ENCODE assay signal across 18 cellular contexts in genomic region chr18:79100944-79101343, GRCh38. TPM values are rescaled to one million over a fixed set of nuclear protein-coding genes. Genes with fewer than 3 reads are reported as not detected.
DNase-seq lines count a peak whose midpoint lies in the region; ATAC-seq, FAIRE-seq and TF ChIP-seq lines count a peak whose summit lies in the region.
"Had no signal": no experiment of that assay in that cellular context is flagged by ENCODE, and none has a peak within 500 bp of the region (broad histone marks: within the 10 kb centered on the region; RNA-seq: fewer than 3 reads in every experiment).

No MANE protein-coding gene starts in this region.

- TF ChIP-seq RAD21 in HepG2 (CRISPR knock-in tag; IDR thresholded peaks at IDR 0.05): no peak

- ATAC-seq in right lobe of liver (peak in 3 of 4 donors; percentile 43 to 84 (median 77)), HepG2 (no peak), left lobe of liver (peak; percentile 69), HG03108 (IDR thresholded peaks at IDR 0.05; ENCODE audit: unreplicated experiment) (no peak)

- no peaks in the 10 kb centered on the region for H4K20me1 ChIP-seq in HepG2 (ENCODE audit: insufficient read depth, low read length)

- no peaks in the 10 kb centered on the region for H3K27me3 Mint-ChIP-seq in progenitor cell of endocrine pancreas
- H3K27me3 Mint-ChIP-seq: CD4-positive, alpha-beta memory T cell had no signal

- no peak overlapping the region for H2AFZ ChIP-seq in HepG2 (ENCODE audit: low read length)

- peaks cover 24% of the 10 kb centered on the region for H3K36me3 Mint-ChIP-seq in progenitor cell of endocrine pancreas (ENCODE audit: insufficient read depth)

- no peak overlapping the region for H3K9ac ChIP-seq in HepG2 (ENCODE audit: insufficient read depth, low read depth, low read length)

- no peak for TF ChIP-seq CTCF in right lobe of liver (IDR thresholded peaks at IDR 0.05)
- TF ChIP-seq CTCF in HepG2 (CRISPR knock-in tag; IDR thresholded peaks at IDR 0.05): no peak
- no peak for TF ChIP-seq CTCF in VCaP (conservative IDR thresholded peaks at IDR 0.05)
- no peak for TF ChIP-seq CTCF in progenitor cell of endocrine pancreas (IDR thresholded peaks at IDR 0.05; ENCODE audit: unreplicated experiment)

- POLR2A ChIA-PET in HepG2 (lab: Yijun Ruan, JAX): no interaction called here

- 49% methylated on average over 2 of the region's 2 CpGs for WGBS in right lobe of liver (ENCODE audit: insufficient coverage, low coverage, low lambda C conversion rate, missing lambda C conversion rate)
- WGBS in HepG2 (ENCODE audit: low lambda C conversion rate): 98% methylated on average over 2 of the region's 2 CpGs

- H3K9me3 Mint-ChIP-seq in progenitor cell of endocrine pancreas (ENCODE audit: low read depth): peaks cover 8% of the 10 kb centered on the region

- TF ChIP-seq EP300 in HepG2 (IDR thresholded peaks at IDR 0.05; ENCODE audit: low read depth in 2 of 2, low read length in 2 of 2): no peak
- no peak for TF ChIP-seq EP300 in HepG2 (CRISPR knock-in tag; IDR thresholded peaks at IDR 0.05; ENCODE audit: borderline replicate concordance)

- no peak for TF ChIP-seq POLR2A in right lobe of liver (IDR thresholded peaks at IDR 0.05)
- no peak for TF ChIP-seq POLR2A in HepG2 (IDR thresholded peaks at IDR 0.05; ENCODE audit: insufficient read depth in 1 of 2, low read depth in 2 of 2, low read length in 2 of 2)

- DNase-seq in right lobe of liver (no peak), HepG2 (ENCODE audit: low spot score) (no peak), left lobe of liver (ENCODE audit: low spot score) (no peak), T-helper 2 cell (no peak), progenitor cell of endocrine pancreas (ENCODE audit: low spot score, unreplicated experiment) (no peak)
- DNase-seq: C1 segment of cervical spinal cord; Calu3; CD4-positive, alpha-beta memory T cell; COR-L47; DMS153; DND-41; GOT3; H7; HCEC 1CT had no signal

- H3K4me1 ChIP-seq in right lobe of liver (peaks cover 0 to 3% (median 1%) of the 10 kb centered on the region in 4 donors), HepG2 (ENCODE audit: insufficient read depth, low read length) (peaks cover 10% of the 10 kb centered on the region)

- H3K36me3 ChIP-seq in right lobe of liver (no peaks in the 10 kb centered on the region), HepG2 (replicated peaks in 1 of 2; ENCODE audit: control insufficient read depth in 1 of 2, insufficient read depth in 2 of 2, low read length in 2 of 2) (peaks cover 0 to 5% of the 10 kb centered on the region in 2 experiments; a peak in 1 of 5 replicates)

- no peak overlapping the region for H3K4me3 Mint-ChIP-seq in progenitor cell of endocrine pancreas (ENCODE audit: low read depth)
- H3K4me3 Mint-ChIP-seq: CD4-positive, alpha-beta memory T cell had no signal

- H3K4me3 ChIP-seq in right lobe of liver: no peak overlapping the region
- no peak overlapping the region for H3K4me3 ChIP-seq in HepG2 (replicated peaks in 1 of 3; ENCODE audit: insufficient read depth in 1 of 3, low read depth in 2 of 3, low read length in 3 of 3)

- H3K79me2 ChIP-seq in HepG2 (ENCODE audit: insufficient read depth, low read length): peaks cover 16% of the 10 kb centered on the region

- no peak overlapping the region for H3K4me2 ChIP-seq in HepG2 (ENCODE audit: low read depth, low read length)

- peaks cover 9% of the 10 kb centered on the region for H3K4me1 Mint-ChIP-seq in progenitor cell of endocrine pancreas (ENCODE audit: low read depth)

- no peak for FAIRE-seq in HepG2 (lab: Jason Lieb, UNC)
- FAIRE-seq: G401.6, GM12892 had no signal

- intact Hi-C loops in right lobe of liver (cut with DNase I) (no loop called here), HepG2 (cut with micrococcal nuclease; ENCODE audit: unreplicated experiment) (no loop called here)

- H3K27ac ChIP-seq in right lobe of liver: no peak overlapping the region
- no peak overlapping the region for H3K27ac ChIP-seq in HepG2 (ENCODE audit: extremely low read length, insufficient read depth, low read length)
- 0 out of 2 replicates have a peak overlapping the region, but pooled peaks have one; percentile 23 for H3K27ac ChIP-seq in VCaP

- H3K27me3 ChIP-seq in right lobe of liver (no peaks in the 10 kb centered on the region), HepG2 (ENCODE audit: control insufficient read depth in 1 of 2, insufficient read depth in 2 of 2, low read length in 2 of 2) (no peaks in the 10 kb centered on the region)

- CTCF ChIA-PET in HepG2 (lab: Yijun Ruan, JAX; ENCODE audit: low intra/inter-chr PET ratio, low total read pairs): no interaction called here

- H3K27ac Mint-ChIP-seq in progenitor cell of endocrine pancreas: no peak overlapping the region
- H3K27ac Mint-ChIP-seq: CD4-positive, alpha-beta memory T cell had no signal

- no TSS peak for BruUV-seq in HepG2 (replicated peaks; lab: Mats Ljungman, UMichigan)

- no peaks in the 10 kb centered on the region for H3K9me3 ChIP-seq in right lobe of liver
- H3K9me3 ChIP-seq in HepG2 (ENCODE audit: low read length): no peaks in the 10 kb centered on the region

- in situ Hi-C loops in HepG2 (cut with HindIII; ENCODE audit: extremely low pct_ligation_motif_present, low pct_unique_long_range_greater_than_20kb): no loop called here

TF ChIP-seq in HepG2, 621 proteins besides CTCF, POLR2A, EP300 and RAD21 (continues in another document):
- TF ChIP-seq ZNF180 (CRISPR knock-in tag; IDR thresholded peaks at IDR 0.05; ENCODE audit: borderline replicate concordance, low read depth) (no peak), HOXA5 (CRISPR knock-in tag; IDR thresholded peaks at IDR 0.05) (no peak), LCORL (IDR thresholded peaks at IDR 0.05) (no peak), LCORL (CRISPR knock-in tag; IDR thresholded peaks at IDR 0.05) (no peak), BCL3 (CRISPR knock-in tag; IDR thresholded peaks at IDR 0.05) (no peak), ELK4 (CRISPR knock-in tag; IDR thresholded peaks at IDR 0.05; ENCODE audit: borderline replicate concordance) (no peak), ZFP37 (CRISPR knock-in tag; IDR thresholded peaks at IDR 0.05; ENCODE audit: borderline replicate concordance) (no peak), RFXANK (CRISPR knock-in tag; IDR thresholded peaks at IDR 0.05) (no peak), ZNF263 (CRISPR knock-in tag; IDR thresholded peaks at IDR 0.05) (no peak), ZBTB21 (CRISPR knock-in tag; IDR thresholded peaks at IDR 0.05) (no peak), MIER2 (CRISPR knock-in tag; IDR thresholded peaks at IDR 0.05) (no peak)

RNA-seq across cellular contexts. Expression of gene ATP9B, which starts 31.8 kb away (rescaled TPM):
- total RNA-seq in right lobe of liver (10 to 100 TPM; 13.6 to 25.7 (median 14.5) TPM), HepG2 (2016; rRNA removed; fragmentation: Illumina TruSeq; extraction: Trizol) (4.3 and 10.8 TPM in 2 replicates), left lobe of liver (11.1 TPM), progenitor cell of endocrine pancreas (45.3 and 49.9 TPM in 2 replicates)
- total RNA-seq in HepG2 (2016; cell fraction: cytosol; rRNA removed; fragmentation: Illumina TruSeq; extraction: Trizol; ENCODE audit: low read depth): 19.2 and 23.0 TPM in 2 replicates
- 4.0 and 10.9 TPM in 2 replicates for total RNA-seq in HepG2 (2016; cell fraction: insoluble cytoplasmic fraction; rRNA removed; fragmentation: Illumina TruSeq; extraction: Trizol)
- total RNA-seq in HepG2 (2016; cell fraction: membrane; rRNA removed; fragmentation: Illumina TruSeq; extraction: Trizol): 7.6 and 9.0 TPM in 2 replicates
- 31.4 and 36.1 TPM in 2 replicates for total RNA-seq in HepG2 (2016; cell fraction: nucleus; rRNA removed; fragmentation: Illumina TruSeq; extraction: Trizol)
- polyA plus RNA-seq in HepG2 (2011; rRNA removed): 10.7 and 11.3 TPM in 2 replicates
- 8.3 and 9.2 TPM in 2 replicates for polyA plus RNA-seq in HepG2 (2011; cell fraction: cytosol; rRNA removed)
- polyA plus RNA-seq in HepG2 (2011; cell fraction: nucleus; rRNA removed): 28.3 and 29.0 TPM in 2 replicates
- 6.2 and 6.9 TPM in 2 replicates for polyA plus RNA-seq in HepG2 (2012)
- 1.4 and 2.1 TPM in 2 replicates for polyA plus RNA-seq in HepG2 (2016; cell fraction: cytosol; fragmentation: Illumina TruSeq; extraction: Trizol; ENCODE audit: low read depth)
- polyA plus RNA-seq in HepG2 (2016; cell fraction: insoluble cytoplasmic fraction; fragmentation: Illumina TruSeq; extraction: Trizol; ENCODE audit: low read depth): 3.1 and 4.5 TPM in 2 replicates
- 2.1 and 3.2 TPM in 2 replicates for polyA plus RNA-seq in HepG2 (2016; cell fraction: membrane; fragmentation: Illumina TruSeq; extraction: Trizol; ENCODE audit: low read depth)
- polyA plus RNA-seq in HepG2 (2016; cell fraction: nucleus; fragmentation: Illumina TruSeq; extraction: Trizol; ENCODE audit: insufficient read depth, low read depth): 18.6 and 20.3 TPM in 2 replicates
- polyA minus RNA-seq in HepG2 (2011; rRNA and poly(A)+ RNA removed; ENCODE audit: low replicate concordance): 19.4 and 72.1 TPM in 2 replicates
- polyA minus RNA-seq in HepG2 (2011; cell fraction: cytosol; rRNA and poly(A)+ RNA removed): 9.4 TPM in 2 replicates
- 87.2 and 120 TPM in 2 replicates for polyA minus RNA-seq in HepG2 (2011; cell fraction: nucleus; rRNA and poly(A)+ RNA removed)

Comparison
In these comparisons a context has a peak if more than half of its experiments do, and no peak if none do; other contexts are left out.
1. ATAC-seq: peak in right lobe of liver (3 of 4) and left lobe of liver (single experiment); none in HepG2 (single experiment) and HG03108 (single experiment).